In genomic region chr5:124087752-124088151, GRCh38 we compare ENCODE assay signal across 25 cellular contexts.
"Had no signal": no experiment of that assay in that cellular context is flagged by ENCODE, and none has a peak within 500 bp of the region (broad histone marks: within the 10 kb centered on the region; RNA-seq: fewer than 3 reads in every experiment).

No MANE protein-coding gene starts in this region.

- H3K36me3 ChIP-seq: left lung, stomach, suprapubic skin, tibial nerve had no signal

- H2AFZ ChIP-seq: hepatocyte, parathyroid adenoma had no signal

- ATAC-seq: activated CD4-positive, alpha-beta T cell treated with anti-CD3 and anti-CD28 coated beads for 36 hours; left lung; natural killer cell; sciatic nerve; stimulated activated memory B cell treated with anti-CD40 and anti-IgM and Interleukin-4, amounts not matched to agents 10 μg/mL and 1 μg/mL and 100 μg/mL, for 72 hours had no signal

- H3K4me3 ChIP-seq: hepatocyte, left lung, lung, stomach, suprapubic skin, tibial nerve had no signal

- DNase-seq: activated CD4-positive, alpha-beta T cell treated with anti-CD3 and anti-CD28 coated beads for 36 hours; activated CD4-positive, alpha-beta T cell treated with anti-CD3 and anti-CD28 coated beads, Interleukin-2, amount 50 U/mL, for 4 hours; activated CD8-positive, alpha-beta memory T cell treated with anti-CD3 and anti-CD28 coated beads, Interleukin-2, amount 50 U/mL, for 48 hours; activated naive CD4-positive, alpha-beta T cell treated with Interleukin-2 at 50 U/mL for 16 hours; activated naive CD8-positive, alpha-beta T cell treated with anti-CD3 and anti-CD28 coated beads for 36 hours; activated T-cell treated with anti-CD3 and anti-CD28 coated beads, Interleukin-2, amount 50 U/mL, for 48 hours; central memory CD4-positive, alpha-beta T cell; dermis blood vessel endothelial cell; effector CD8-positive, alpha-beta T cell; erythroblast; foreskin fibroblast; kidney glomerular epithelial cell; left lung; natural killer cell; nucleus accumbens; small intestine; stomach; T-helper 9 cell had no signal

- H3K79me2 ChIP-seq: hepatocyte, parathyroid adenoma had no signal

- H3K9ac ChIP-seq: parathyroid adenoma had no signal

- H3K4me2 ChIP-seq: hepatocyte had no signal

- H3K4me1 ChIP-seq: left lung, parathyroid adenoma, stomach, suprapubic skin, tibial nerve had no signal

- H3K27ac ChIP-seq: hepatocyte, left lung, parathyroid adenoma, stomach, suprapubic skin, tibial nerve had no signal

- H3K27me3 ChIP-seq: hepatocyte, left lung, stomach, suprapubic skin, tibial nerve had no signal

- H3K9me3 ChIP-seq: left lung, stomach had no signal
